Comparison of ENCODE assay signal across 15 cellular contexts in genomic region chr18:55404136-55404810, GRCh38.
DNase-seq lines count a peak whose midpoint lies in the region; ATAC-seq, FAIRE-seq and TF ChIP-seq lines count a peak whose summit lies in the region.
"Had no signal": no experiment of that assay in that cellular context is flagged by ENCODE, and none has a peak within 500 bp of the region (broad histone marks: within the 10 kb centered on the region; RNA-seq: fewer than 3 reads in every experiment).

No MANE protein-coding gene starts in this region.

- H3K27me3 ChIP-seq in H9 (ENCODE audit: insufficient read depth, low read length) (no peaks in the 10 kb centered on the region), astrocyte (ENCODE audit: insufficient read depth, low read length) (no peaks in the 10 kb centered on the region), aorta (ENCODE audit: control insufficient read depth in 1 of 2, insufficient read depth in 2 of 2, low read length in 1 of 2) (no peaks in the 10 kb centered on the region)

- intact Hi-C loops in aorta (cut with DNase I): loop anchor here (5.0 kb wide), 4 partner anchors 62 to 183 kb away; partner anchors contain the start of gene TCF4 (in 1 of the 2)

- H3K36me3 ChIP-seq in astrocyte (ENCODE audit: insufficient read depth, low read length) (no peaks in the 10 kb centered on the region), aorta (ENCODE audit: control insufficient read depth in 1 of 2, insufficient read depth in 2 of 2, low read length in 1 of 2) (no peaks in the 10 kb centered on the region)

- WGBS in H9 (ENCODE audit: extremely low coverage, insufficient read length, low lambda C conversion rate): no CpG with 5 or more reads among the region's 5 CpGs
- WGBS in aorta, 2 donors: 93 to 94% methylated on average over 5 of the region's 5 CpGs

- H3K4ac ChIP-seq in H9 (ENCODE audit: low read depth, low read length): no peak overlapping the region

- no peak overlapping the region for H2BK120ac ChIP-seq in H9 (ENCODE audit: low read depth, low read length, poor library complexity, severe bottlenecking)

- no peak overlapping the region for H3K4me3 Mint-ChIP-seq in H9
- no peak overlapping the region for H3K4me3 Mint-ChIP-seq in astrocyte (ENCODE audit: unreplicated experiment)
- H3K4me3 Mint-ChIP-seq in mesothelial cell of epicardium: no peak overlapping the region
- H3K4me3 Mint-ChIP-seq: activated T-helper 1 cell treated with anti-CD3 and anti-CD28 coated beads, Interleukin-12 subunit alpha, Interleukin-12 subunit beta, Interleukin-2, Interleukin-4 antibody, amounts not matched to agents 30 ng/mL and 10 ng/mL and 1 ng/mL, durations not matched to agents 14 hours and 24 hours and 36 hours had no signal

- no peak overlapping the region for H4K8ac ChIP-seq in H9 (replicated peaks; ENCODE audit: insufficient read length, low read depth, low read length)

- H4K20me1 ChIP-seq in H9 (ENCODE audit: control insufficient read depth, insufficient read depth, insufficient read length) (no peaks in the 10 kb centered on the region), astrocyte (ENCODE audit: insufficient read depth, low read length) (no peaks in the 10 kb centered on the region)

- no peak overlapping the region for H3K56ac ChIP-seq in H9 (ENCODE audit: insufficient read length, low read depth, low read length)

- no peak overlapping the region for H2BK15ac ChIP-seq in H9 (ENCODE audit: low read depth, low read length)

- no peak overlapping the region for H3K27ac ChIP-seq in H9 (ENCODE audit: insufficient read length, low read depth, low read length)
- peak overlapping the region; percentile 86 for H3K27ac ChIP-seq in astrocyte (ENCODE audit: low read depth, low read length)
- no peak overlapping the region for H3K27ac ChIP-seq in aorta (ENCODE audit: low read depth in 1 of 2, low read length in 2 of 2)
- H3K27ac ChIP-seq: C4-2B had no signal

- H3T11ph ChIP-seq in H9 (ENCODE audit: low read length): no peak overlapping the region

- TF ChIP-seq CTCF in H9 (conservative IDR thresholded peaks at IDR 0.05): no peak
- TF ChIP-seq CTCF in astrocyte (IDR thresholded peaks at IDR 0.05; ENCODE audit: insufficient read depth, low read depth, low read length): no peak
- no peak for TF ChIP-seq CTCF in mesothelial cell of epicardium (IDR thresholded peaks at IDR 0.05; ENCODE audit: unreplicated experiment)

- H3K18ac ChIP-seq in H9 (ENCODE audit: insufficient read length, low read depth, low read length): no peak overlapping the region

- H3K27ac Mint-ChIP-seq in H9 (peak overlapping the region in 2 of 3 experiments; percentile 46 to 68; a peak in 3 of 7 replicates), astrocyte (ENCODE audit: unreplicated experiment) (peak overlapping the region; percentile 23), mesothelial cell of epicardium (peak overlapping the region; percentile 98)
- H3K27ac Mint-ChIP-seq: activated T-helper 1 cell treated with anti-CD3 and anti-CD28 coated beads, Interleukin-12 subunit alpha, Interleukin-12 subunit beta, Interleukin-2, Interleukin-4 antibody, amounts not matched to agents 30 ng/mL and 10 ng/mL and 1 ng/mL, durations not matched to agents 14 hours and 24 hours and 36 hours had no signal

- no peaks in the 10 kb centered on the region for H3K9me3 Mint-ChIP-seq in H9
- no peaks in the 10 kb centered on the region for H3K9me3 Mint-ChIP-seq in astrocyte (ENCODE audit: unreplicated experiment)
- no peaks in the 10 kb centered on the region for H3K9me3 Mint-ChIP-seq in mesothelial cell of epicardium
- H3K9me3 Mint-ChIP-seq: activated T-helper 1 cell treated with anti-CD3 and anti-CD28 coated beads, Interleukin-12 subunit alpha, Interleukin-12 subunit beta, Interleukin-2, Interleukin-4 antibody, amounts not matched to agents 30 ng/mL and 10 ng/mL and 1 ng/mL, durations not matched to agents 14 hours and 24 hours and 36 hours had no signal

- no peak overlapping the region for H2BK5ac ChIP-seq in H9 (ENCODE audit: insufficient read length, low read length)

- DNase-seq in H9 (no peak), astrocyte (ENCODE audit: low read depth) (no peak), mesothelial cell of epicardium (ENCODE audit: low spot score in 2 of 2, unreplicated experiment in 2 of 2) (no peak), superior temporal gyrus (ENCODE audit: extremely low spot score) (peak; percentile 78), NCI-H1694 treated with DMSO at 0.1 percent for 48 hours (lab: John Stamatoyannopoulos, UW) (no peak), aorta (no peak), epidermal melanocyte (ENCODE audit: insufficient read length, low spot score) (no peak)
- no peak for DNase-seq in activated effector memory CD4-positive, alpha-beta T cell treated with anti-CD3 and anti-CD28 coated beads, Interleukin-2, amount 50 U/mL, for 16 hours
- DNase-seq: activated CD4-positive, alpha-beta T cell treated with anti-CD3 and anti-CD28 coated beads, Interleukin-2, amount 50 U/mL, for 48 hours; NCI-H1105 treated with DMSO at 0.1 percent for 48 hours; stimulated activated CD4-positive, alpha-beta T cell treated with anti-CD3 and anti-CD28 coated beads, Interleukin-4, amount 100 ng/mL, for 24 hours had no signal

- peaks cover 2% of the 10 kb centered on the region; the same call in 1 of the 2 replicates for H3K79me2 ChIP-seq in H9 (ENCODE audit: insufficient read depth, low read length)
- peaks cover 82% of the 10 kb centered on the region for H3K79me2 ChIP-seq in astrocyte (ENCODE audit: insufficient read depth, low read length)

- FAIRE-seq in astrocyte (lab: Jason Lieb, UNC): no peak
- FAIRE-seq: K562 had no signal

- H3K27me3 Mint-ChIP-seq in H9 (ENCODE audit: low read depth) (no peaks in the 10 kb centered on the region; the same call in 1 of the 2 replicates), astrocyte (ENCODE audit: low read depth, unreplicated experiment) (no peaks in the 10 kb centered on the region), mesothelial cell of epicardium (ENCODE audit: low read depth) (no peaks in the 10 kb centered on the region)

- H2BK20ac ChIP-seq in H9 (ENCODE audit: low read depth, low read length, poor library complexity, severe bottlenecking): no peak overlapping the region

- ATAC-seq in aorta (ENCODE audit: low FRiP score): no peak
- ATAC-seq: K562, left lobe of liver had no signal

- H2AFZ ChIP-seq in H9 (ENCODE audit: low read length) (no peak overlapping the region), astrocyte (ENCODE audit: low read depth, low read length) (no peak overlapping the region)

- H3K4me3 ChIP-seq in astrocyte (ENCODE audit: insufficient read depth, low read depth, low read length): no peak overlapping the region
- H3K4me3 ChIP-seq in aorta (ENCODE audit: low read length in 2 of 2): no peak overlapping the region
- H3K4me3 ChIP-seq: K562 had no signal

- H3K4me2 ChIP-seq in H9 (ENCODE audit: insufficient read depth, insufficient read length, low read length) (no peak overlapping the region), astrocyte (ENCODE audit: low read length) (peak overlapping the region; percentile 94)

- H4K5ac ChIP-seq in H9 (ENCODE audit: insufficient read length, low read depth, low read length): no peak overlapping the region

- H4K91ac ChIP-seq in H9 (ENCODE audit: insufficient read length, low read depth, low read length): no peak overlapping the region

- peaks cover 0 to 4% (median 2%) of the 10 kb centered on the region in 3 experiments; a peak in 2 of 7 replicates for H3K36me3 Mint-ChIP-seq in H9 (ENCODE audit: insufficient read depth in 1 of 3, low read depth in 3 of 3)
- peaks cover 2% of the 10 kb centered on the region for H3K36me3 Mint-ChIP-seq in astrocyte (ENCODE audit: low read depth, unreplicated experiment)
- no peaks in the 10 kb centered on the region for H3K36me3 Mint-ChIP-seq in mesothelial cell of epicardium

- H3K14ac ChIP-seq in H9 (ENCODE audit: insufficient read depth, low read length): no peak overlapping the region

- no peak overlapping the region for H2AK5ac ChIP-seq in H9 (ENCODE audit: insufficient read length, low read length)

- H3K23me2 ChIP-seq in H9 (ENCODE audit: insufficient read length, low read depth, low read length, poor library complexity, severe bottlenecking): no peaks in the 10 kb centered on the region

- no peak overlapping the region for H2BK12ac ChIP-seq in H9 (ENCODE audit: insufficient read length, low read depth, low read length)

- H3K9me3 ChIP-seq in H9 (ENCODE audit: control insufficient read depth, low read depth, low read length) (no peaks in the 10 kb centered on the region), astrocyte (ENCODE audit: insufficient read depth, low read depth, low read length) (no peaks in the 10 kb centered on the region), aorta (ENCODE audit: control insufficient read depth, low read length) (no peaks in the 10 kb centered on the region)

- H3K9ac ChIP-seq in H9 (ENCODE audit: extremely low read depth, insufficient read length, low read length) (no peak overlapping the region), astrocyte (ENCODE audit: low read length) (peak overlapping the region; percentile 84)

- H3K4me1 Mint-ChIP-seq in H9: peaks cover 72 to 80% of the 10 kb centered on the region in 2 experiments
- peaks cover 66% of the 10 kb centered on the region for H3K4me1 Mint-ChIP-seq in astrocyte (ENCODE audit: low read depth, unreplicated experiment)
- H3K4me1 Mint-ChIP-seq in mesothelial cell of epicardium: peaks cover 80% of the 10 kb centered on the region

- H3K4me1 ChIP-seq in H9 (ENCODE audit: insufficient read depth, low read length): peaks cover 6% of the 10 kb centered on the region
- peaks cover 60% of the 10 kb centered on the region for H3K4me1 ChIP-seq in astrocyte (ENCODE audit: insufficient read depth, low read length)
- peaks cover 0 to 3% of the 10 kb centered on the region in 2 donors for H3K4me1 ChIP-seq in aorta (ENCODE audit: control insufficient read depth in 1 of 2, insufficient read depth in 2 of 2, low read length in 2 of 2)

- H3K23ac ChIP-seq in H9 (ENCODE audit: insufficient read length, low read depth, low read length): no peak overlapping the region

- peaks cover 3% of the 10 kb centered on the region for H3K79me1 ChIP-seq in H9 (ENCODE audit: insufficient read depth, low read depth, low read length, poor library complexity, severe bottlenecking)

Comparison
In these comparisons a context has a peak if more than half of its experiments do, and no peak if none do; other contexts are left out.
1. H3K27ac Mint-ChIP-seq: peak in every context shown above with its lines; median percentile 98 in mesothelial cell of epicardium; 57 in H9; 23 in astrocyte.